ENCODE assay signal across 1 cellular context in the genomic region with DNA sequence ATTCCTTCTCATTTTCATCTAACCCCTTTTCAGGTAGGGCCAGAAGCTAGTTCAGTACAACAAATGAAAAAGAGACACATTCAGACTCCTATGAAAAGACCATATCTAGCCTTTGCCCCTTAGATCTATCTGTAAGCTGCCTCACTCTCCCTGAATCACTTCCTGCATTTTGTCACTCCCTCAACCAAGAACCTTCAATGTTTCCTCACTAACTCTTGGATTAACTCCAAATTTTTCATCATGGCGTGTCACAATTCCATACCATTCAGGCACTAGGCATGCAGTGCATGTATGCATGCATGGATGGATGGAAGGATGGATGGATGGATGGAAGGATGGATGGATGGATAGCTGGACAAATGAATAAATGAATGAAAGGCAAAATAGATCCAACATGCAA.
TF ChIP-seq lines count a peak whose summit lies in the region.

No MANE protein-coding gene starts in this region.

TF ChIP-seq in SK-N-SH, 30 proteins besides CTCF, POLR2A, EP300 and RAD21 (continued from another document):
- TF ChIP-seq, protein P1, sequence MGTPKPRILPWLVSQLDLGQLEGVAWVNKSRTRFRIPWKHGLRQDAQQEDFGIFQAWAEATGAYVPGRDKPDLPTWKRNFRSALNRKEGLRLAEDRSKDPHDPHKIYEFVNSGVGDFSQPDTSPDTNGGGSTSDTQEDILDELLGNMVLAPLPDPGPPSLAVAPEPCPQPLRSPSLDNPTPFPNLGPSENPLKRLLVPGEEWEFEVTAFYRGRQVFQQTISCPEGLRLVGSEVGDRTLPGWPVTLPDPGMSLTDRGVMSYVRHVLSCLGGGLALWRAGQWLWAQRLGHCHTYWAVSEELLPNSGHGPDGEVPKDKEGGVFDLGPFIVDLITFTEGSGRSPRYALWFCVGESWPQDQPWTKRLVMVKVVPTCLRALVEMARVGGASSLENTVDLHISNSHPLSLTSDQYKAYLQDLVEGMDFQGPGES (IDR thresholded peaks at IDR 0.05; ENCODE audit: low read depth, low read length), result no peak
